In genomic region chr5:157354825-157355224, GRCh38 we compare ENCODE assay signal across 11 cellular contexts.
A peak's percentile ranks its signal among the peaks of the same experiment; 100 is the strongest.
DNase-seq lines count a peak whose midpoint lies in the region; ATAC-seq, FAIRE-seq and TF ChIP-seq lines count a peak whose summit lies in the region.
"Had no signal": no experiment of that assay in that cellular context is flagged by ENCODE, and none has a peak within 500 bp of the region (broad histone marks: within the 10 kb centered on the region; RNA-seq: fewer than 3 reads in every experiment).

No MANE protein-coding gene starts in this region.

- H4K20me1 ChIP-seq in IMR-90 (ENCODE audit: insufficient read depth, low read length), result no peaks in the 10 kb centered on the region
- H4K20me1 ChIP-seq in GM12878 (ENCODE audit: control insufficient read depth, insufficient read depth), result no peaks in the 10 kb centered on the region

- H3K27ac Mint-ChIP-seq in naive thymus-derived CD8-positive, alpha-beta T cell, result peak overlapping the region in 7 of 10 donors; percentile 8 to 69 (median 46)

- peaks cover 20 to 46% (median 33%) of the 10 kb centered on the region in 4 donors for H3K4me1 Mint-ChIP-seq in naive thymus-derived CD8-positive, alpha-beta T cell

- H3K23ac ChIP-seq in IMR-90 (ENCODE audit: low read depth, low read length), result no peak overlapping the region

- no peak overlapping the region for H3K56ac ChIP-seq in IMR-90 (ENCODE audit: extremely low read depth, insufficient read depth, low read length)

- no peak overlapping the region for H3K18ac ChIP-seq in IMR-90 (ENCODE audit: low read depth, low read length)

- no peak overlapping the region for H4K91ac ChIP-seq in IMR-90 (ENCODE audit: insufficient read depth, low read depth, low read length)

- dilution Hi-C loops in IMR-90 (cut with HindIII; ENCODE audit: low sequenced_read_pairs, unreplicated experiment), result no loop called here

- WGBS in IMR-90 (ENCODE audit: extremely low coverage in 2 of 2, insufficient read length in 1 of 2), 2 experiments, result no CpG with 5 or more reads among the region's 4 CpGs
- 75% methylated on average over 4 of the region's 4 CpGs for WGBS in GM12878 (ENCODE audit: insufficient coverage, insufficient replicate concordance, low lambda C conversion rate, missing lambda C conversion rate)
- WGBS in gastroesophageal sphincter (ENCODE audit: low coverage in 1 of 2), 2 donors, result 54 to 70% methylated on average over 4 of the region's 4 CpGs

- RAD21 ChIA-PET in GM12878 (lab: Charles Lee; ENCODE audit: unreplicated experiment), result interaction anchor here (0.6 kb wide), 1 partner anchor 79 kb away, joined by 3 read pairs; no protein-coding TSS in a partner anchor

- H4K8ac ChIP-seq in IMR-90 (ENCODE audit: low read depth in 2 of 2, low read length in 2 of 2), result no peak overlapping the region

- H3K79me1 ChIP-seq in IMR-90 (ENCODE audit: low read depth in 1 of 2, low read length in 2 of 2), result no peaks in the 10 kb centered on the region

- peak overlapping the region in 1 of 10 donors; percentile 5 for H3K4me3 Mint-ChIP-seq in naive thymus-derived CD8-positive, alpha-beta T cell
- H3K4me3 Mint-ChIP-seq: stimulated activated naive CD8-positive, alpha-beta T cell treated with anti-CD3 and anti-CD28 coated beads, Interleukin-15, amount 100 ng/mL, for 72 hours had no signal

- CTCF ChIA-PET in IMR-90 (lab: Yijun Ruan, JAX) (interaction anchor here (0.6 to 1.8 kb wide), 7 partner anchors 9 to 1973 kb away, joined by 3 to 6 read pairs (median 4); a partner anchor contains a TSS), GM12878 (lab: Yijun Ruan, JAX) (interaction anchor here (0.8 to 2.4 kb wide), 8 partner anchors 10 to 363 kb away, joined by 3 to 10 read pairs (median 6); a partner anchor contains a TSS)

- no peak overlapping the region for H4K5ac ChIP-seq in IMR-90 (ENCODE audit: low read depth, low read length)

- TF ChIP-seq CTCF in IMR-90 (conservative IDR thresholded peaks at IDR 0.05; ENCODE audit: low read depth, low read length) (peak; percentile 30), GM12878 (IDR thresholded peaks at IDR 0.05 in 2 of 3, conservative IDR thresholded peaks at IDR 0.05 in 1 of 3; ENCODE audit: control insufficient read depth in 2 of 3, extremely low read depth in 1 of 3, insufficient read depth in 1 of 3, low read depth in 3 of 3, low read length in 3 of 3) (peak in 2 of 3 experiments; percentile 15 to 21; a peak in 2 of 6 replicates), gastroesophageal sphincter (IDR thresholded peaks at IDR 0.05) (no peak)

- H3K4me3 ChIP-seq in IMR-90 (ENCODE audit: insufficient read depth, low read depth, low read length), result no peak overlapping the region
- H3K4me3 ChIP-seq in GM12878, result no peak overlapping the region
- H3K4me3 ChIP-seq in gastroesophageal sphincter, result no peak overlapping the region

- FAIRE-seq in GM12878 (lab: Jason Lieb, UNC), result no peak

- H3K9ac ChIP-seq in IMR-90 (ENCODE audit: low read depth, low read length), result no peak overlapping the region
- no peak overlapping the region for H3K9ac ChIP-seq in GM12878 (ENCODE audit: control insufficient read depth, insufficient read depth, low read length)

- no peak overlapping the region for H2BK120ac ChIP-seq in IMR-90 (ENCODE audit: low read depth, low read length)

- H2BK15ac ChIP-seq in IMR-90 (ENCODE audit: low read depth, low read length), result no peak overlapping the region

- H3K9me3 ChIP-seq in IMR-90 (ENCODE audit: control insufficient read depth, insufficient read depth, low read length), result no peaks in the 10 kb centered on the region
- no peaks in the 10 kb centered on the region for H3K9me3 ChIP-seq in GM12878 (replicated peaks; ENCODE audit: control insufficient read depth, insufficient read depth, low read length)
- no peaks in the 10 kb centered on the region for H3K9me3 ChIP-seq in gastroesophageal sphincter

- H2BK5ac ChIP-seq in IMR-90 (ENCODE audit: low read depth, low read length, poor library complexity, severe bottlenecking), result no peak overlapping the region

- BruUV-seq in IMR-90 (replicated peaks; lab: Mats Ljungman, UMichigan), result no TSS peak
- no TSS peak for BruUV-seq in GM12878 (replicated peaks; lab: Mats Ljungman, UMichigan)

- H2AK5ac ChIP-seq in IMR-90 (ENCODE audit: low read depth, low read length), result no peak overlapping the region

- ATAC-seq in IMR-90 (ENCODE audit: low read depth) (peak; percentile 57), GM12878 (no peak), HG03175 (IDR thresholded peaks at IDR 0.05; ENCODE audit: unreplicated experiment) (no peak), HG03045 (IDR thresholded peaks at IDR 0.05; ENCODE audit: unreplicated experiment) (no peak), gastroesophageal sphincter (no peak)
- ATAC-seq in naive thymus-derived CD8-positive, alpha-beta T cell, result peak in 1 of 2 donors; percentile 35
- ATAC-seq: stimulated activated naive CD8-positive, alpha-beta T cell treated with anti-CD3 and anti-CD28 coated beads, Interleukin-15, amount 100 ng/mL, for 72 hours had no signal

- no peak for TF ChIP-seq POLR2A in IMR-90 (IDR thresholded peaks at IDR 0.05; ENCODE audit: low read depth, low read length)
- TF ChIP-seq POLR2A in GM12878 (IDR thresholded peaks at IDR 0.05; ENCODE audit: low read depth, low read length), result no peak
- no peak for TF ChIP-seq POLR2A in gastroesophageal sphincter (IDR thresholded peaks at IDR 0.05)

- H3K14ac ChIP-seq in IMR-90 (replicated peaks; ENCODE audit: low read depth, low read length), result no peak overlapping the region

- H3K79me2 ChIP-seq in GM12878 (ENCODE audit: control insufficient read depth, insufficient read depth, low read length), result no peaks in the 10 kb centered on the region

- no peaks in the 10 kb centered on the region for H3K4me1 ChIP-seq in IMR-90 (ENCODE audit: control insufficient read depth, insufficient read depth, low read length)
- peaks cover 5% of the 10 kb centered on the region; the same call in 1 of the 2 replicates for H3K4me1 ChIP-seq in GM12878 (ENCODE audit: control insufficient read depth, insufficient read depth, low read length)
- no peaks in the 10 kb centered on the region for H3K4me1 ChIP-seq in gastroesophageal sphincter

- no peaks in the 10 kb centered on the region for H3K36me3 ChIP-seq in IMR-90 (ENCODE audit: control insufficient read depth, insufficient read depth, low read length)
- H3K36me3 ChIP-seq in GM12878 (ENCODE audit: control insufficient read depth in 2 of 2, insufficient read depth in 2 of 2, low read length in 1 of 2), result peaks cover 2 to 31% of the 10 kb centered on the region in 2 experiments; a peak in 3 of 4 replicates
- peaks cover 0 to 6% of the 10 kb centered on the region in 2 donors for H3K36me3 ChIP-seq in gastroesophageal sphincter

- in situ Hi-C loops in IMR-90 (cut with MboI; ENCODE audit: low sequenced_read_pairs), result loop anchor here (10.0 kb wide), 1 partner anchor 360 kb away; no protein-coding TSS in a partner anchor
- in situ Hi-C loops in GM12878 (cut with MboI), result no loop called here

- POLR2A ChIA-PET in IMR-90 (lab: Charles Lee; ENCODE audit: unreplicated experiment), result no interaction called here
- POLR2A ChIA-PET in GM12878 (lab: Charles Lee), result no interaction called here
- POLR2A ChIA-PET in naive thymus-derived CD8-positive, alpha-beta T cell (lab: Charles Lee), result no interaction called here

- intact Hi-C loops in IMR-90 (cut with micrococcal nuclease) (no loop called here), GM12878 (cut with micrococcal nuclease; ENCODE audit: unreplicated experiment) (no loop called here)

- TF ChIP-seq EP300 in GM12878 (IDR thresholded peaks at IDR 0.05; ENCODE audit: borderline replicate concordance in 1 of 2, control insufficient read depth in 1 of 2, low read depth in 2 of 2, low read length in 2 of 2), result no peak
- TF ChIP-seq EP300 in gastroesophageal sphincter (IDR thresholded peaks at IDR 0.05), result no peak

- no peak overlapping the region for H2AK9ac ChIP-seq in IMR-90 (replicated peaks; ENCODE audit: low read depth, low read length, poor library complexity)

- TF ChIP-seq RAD21 in IMR-90 (IDR thresholded peaks at IDR 0.05; ENCODE audit: low read length), result peak; percentile 7; the same call in 1 of the 2 replicates
- no peak for TF ChIP-seq RAD21 in GM12878 (IDR thresholded peaks at IDR 0.05; ENCODE audit: insufficient read depth, low read depth, low read length)

- no peaks in the 10 kb centered on the region for H3K9me1 ChIP-seq in IMR-90 (ENCODE audit: insufficient read depth, low read length)

- H3K27ac ChIP-seq in IMR-90 (ENCODE audit: insufficient read depth, low read length) (no peak overlapping the region), GM12878 (ENCODE audit: control insufficient read depth, insufficient read depth) (no peak overlapping the region), gastroesophageal sphincter (no peak overlapping the region)

- H3K36me3 Mint-ChIP-seq in naive thymus-derived CD8-positive, alpha-beta T cell, result peaks cover 17 to 95% (median 17%) of the 10 kb centered on the region in 3 donors

- no peak overlapping the region for H3K4ac ChIP-seq in IMR-90 (ENCODE audit: low read depth, low read length)

- H3K4me2 ChIP-seq in IMR-90 (ENCODE audit: low read depth, low read length) (no peak overlapping the region), GM12878 (ENCODE audit: control insufficient read depth, insufficient read depth) (no peak overlapping the region)

- H3K27me3 ChIP-seq in IMR-90 (ENCODE audit: control insufficient read depth, insufficient read depth, low read length) (no peaks in the 10 kb centered on the region), GM12878 (replicated peaks in 1 of 2; ENCODE audit: control insufficient read depth in 2 of 2, insufficient read depth in 2 of 2, low read length in 1 of 2) (no peaks in the 10 kb centered on the region), gastroesophageal sphincter (no peaks in the 10 kb centered on the region)

- H3K9me3 Mint-ChIP-seq in naive thymus-derived CD8-positive, alpha-beta T cell, result no peaks in the 10 kb centered on the region

- SMC1A ChIA-PET in GM12878 (lab: Charles Lee; ENCODE audit: uncharacterized antibody, unreplicated experiment), result interaction anchor here (0.7 to 1.9 kb wide), 3 partner anchors 10 to 364 kb away, joined by 3 to 4 read pairs (median 4); a partner anchor contains a TSS

- DNase-seq in NCI-H748 (lab: John Stamatoyannopoulos, UW; ENCODE audit: unreplicated experiment) (peak; percentile 6), NCI-H748 treated with DMSO at 0.1 percent for 48 hours (lab: John Stamatoyannopoulos, UW) (no peak), IMR-90 (no peak), GM12878 (ENCODE audit: low read depth, low spot score) (no peak)
- DNase-seq in naive thymus-derived CD8-positive, alpha-beta T cell, result no peak
- DNase-seq: AML-193; NCI-H2227 treated with DMSO at 0.1 percent for 48 hours; stimulated activated naive CD8-positive, alpha-beta T cell treated with anti-CD3 and anti-CD28 coated beads, Interleukin-15, amount 100 ng/mL, for 72 hours had no signal

- no peak overlapping the region for H2BK20ac ChIP-seq in IMR-90 (ENCODE audit: low read depth, low read length)

- H2AFZ ChIP-seq in IMR-90 (replicated peaks; ENCODE audit: low read length, poor library complexity), result no peak overlapping the region
- H2AFZ ChIP-seq in GM12878 (ENCODE audit: control insufficient read depth, low read depth, low read length), result no peak overlapping the region

- H3K27me3 Mint-ChIP-seq in naive thymus-derived CD8-positive, alpha-beta T cell, result no peaks in the 10 kb centered on the region
- H3K27me3 Mint-ChIP-seq: stimulated activated naive CD8-positive, alpha-beta T cell treated with anti-CD3 and anti-CD28 coated beads, Interleukin-15, amount 100 ng/mL, for 72 hours had no signal

TF ChIP-seq in GM12878, 131 proteins besides CTCF, POLR2A, EP300 and RAD21 (continues in another document):
- TF ChIP-seq SMARCA5 (IDR thresholded peaks at IDR 0.05) (no peak), JUNB (IDR thresholded peaks at IDR 0.05) (no peak)

Comparison
In these comparisons a context has a peak if more than half of its experiments do, and no peak if none do; other contexts are left out.
1. CTCF ChIP-seq: peak in IMR-90 (single experiment) and GM12878 (2 of 3); none in gastroesophageal sphincter (0 of 4).